Comparison of ENCODE assay signal across 10 cellular contexts in the genomic region with DNA sequence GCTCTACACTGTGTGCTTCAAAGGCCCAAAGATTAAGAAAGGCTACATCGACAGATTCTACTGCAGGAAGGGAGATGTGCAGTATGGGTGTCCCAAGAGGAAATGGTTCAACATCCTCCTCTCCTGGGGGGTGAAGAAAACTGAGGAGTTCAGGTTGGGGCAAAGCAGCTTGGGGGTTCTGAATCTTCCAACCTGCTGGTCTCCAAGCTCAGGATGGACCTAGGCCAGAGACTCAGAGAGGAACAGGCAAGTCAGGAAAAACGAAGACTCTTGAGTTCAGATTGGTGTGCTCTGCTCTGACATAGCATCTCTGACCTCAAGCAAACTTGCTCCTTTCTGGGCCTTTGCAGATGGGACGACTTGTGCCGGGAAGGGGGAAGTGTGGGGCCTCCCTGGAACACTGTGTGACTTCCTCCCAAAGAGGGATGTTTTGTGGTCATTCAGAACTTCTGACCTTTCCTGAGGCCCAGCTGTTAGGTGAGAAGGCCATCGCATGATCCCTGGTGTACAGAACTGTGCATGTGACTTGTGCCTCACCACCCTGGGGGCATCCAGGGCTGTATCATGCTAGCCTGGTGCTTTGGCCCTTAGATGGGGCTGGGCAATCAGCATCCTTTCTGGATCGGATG. TPM values are rescaled to one million over a fixed set of nuclear protein-coding genes. Genes with fewer than 3 reads are reported as not detected.
DNase-seq lines count a peak whose midpoint lies in the region; ATAC-seq lines count a peak whose summit lies in the region.
"Had no signal": no experiment of that assay in that cellular context is flagged by ENCODE, and none has a peak within 500 bp of the region (broad histone marks: within the 10 kb centered on the region; RNA-seq: fewer than 3 reads in every experiment).

No MANE protein-coding gene starts in this region.

- H3K9me3 Mint-ChIP-seq in activated CD4-positive, alpha-beta memory T cell treated with anti-CD3 and anti-CD28 coated beads for 36 hours = no peaks in the 10 kb centered on the region

- peak; percentile 28 for ATAC-seq in esophagus mucosa

- peaks cover 43 to 64% (median 53%) of the 10 kb centered on the region in 3 donors for H3K4me1 ChIP-seq in skeletal muscle tissue (ENCODE audit: control insufficient read depth in 3 of 3, insufficient read depth in 3 of 3, low read length in 3 of 3)
- H3K4me1 ChIP-seq: SJSA1 had no signal

- no peaks in the 10 kb centered on the region for H3K36me3 Mint-ChIP-seq in activated CD4-positive, alpha-beta memory T cell treated with anti-CD3 and anti-CD28 coated beads for 36 hours

- CTCF ChIA-PET in activated CD4-positive, alpha-beta memory T cell treated with anti-CD3 and anti-CD28 coated beads for 36 hours (lab: Charles Lee) = no interaction called here

- POLR2A ChIA-PET in activated CD4-positive, alpha-beta memory T cell treated with anti-CD3 and anti-CD28 coated beads for 36 hours (lab: Charles Lee) = no interaction called here

- H3K4me1 Mint-ChIP-seq in activated CD4-positive, alpha-beta memory T cell treated with anti-CD3 and anti-CD28 coated beads for 36 hours (ENCODE audit: low read depth) = no peaks in the 10 kb centered on the region

- peak overlapping the region; percentile 73 for H3K27ac ChIP-seq in skeletal muscle tissue (ENCODE audit: low read depth, low read length)
- H3K27ac ChIP-seq: SJSA1 had no signal

- H3K36me3 ChIP-seq in skeletal muscle tissue (ENCODE audit: control insufficient read depth in 3 of 3, insufficient read depth in 3 of 3, low read length in 3 of 3) = no peaks in the 10 kb centered on the region
- H3K36me3 ChIP-seq: SJSA1 had no signal

- no peaks in the 10 kb centered on the region for H3K27me3 ChIP-seq in skeletal muscle tissue (ENCODE audit: control insufficient read depth in 3 of 3, insufficient read depth in 3 of 3, low read length in 3 of 3)
- H3K27me3 ChIP-seq: SJSA1 had no signal

- intact Hi-C loops in activated CD4-positive, alpha-beta memory T cell treated with anti-CD3 and anti-CD28 coated beads for 36 hours (cut with micrococcal nuclease) = no loop called here

- no peaks in the 10 kb centered on the region for H3K9me3 ChIP-seq in skeletal muscle tissue (ENCODE audit: control insufficient read depth in 3 of 3, low read length in 3 of 3)
- H3K9me3 ChIP-seq: SJSA1 had no signal

- H3K27ac Mint-ChIP-seq in activated CD4-positive, alpha-beta memory T cell treated with anti-CD3 and anti-CD28 coated beads for 36 hours = no peak overlapping the region

- H3K27me3 Mint-ChIP-seq in activated CD4-positive, alpha-beta memory T cell treated with anti-CD3 and anti-CD28 coated beads for 36 hours = no peaks in the 10 kb centered on the region

- peak overlapping the region in 1 of 3 donors; percentile 66 for H3K9ac ChIP-seq in skeletal muscle tissue (ENCODE audit: low read depth in 1 of 3, low read length in 3 of 3)

- no peak overlapping the region for H3K4me3 Mint-ChIP-seq in activated CD4-positive, alpha-beta memory T cell treated with anti-CD3 and anti-CD28 coated beads for 36 hours

- DNase-seq in EH (ENCODE audit: low read depth) = peak; percentile 51
- peak; percentile 36 for DNase-seq in medulla oblongata (ENCODE audit: extremely low spot score)
- no peak for DNase-seq in activated CD4-positive, alpha-beta T cell treated with anti-CD3 and anti-CD28 coated beads, Interleukin-2, amount 50 U/mL, for 48 hours
- DNase-seq in T1000 (lab: John Stamatoyannopoulos, UW) = no peak
- no peak for DNase-seq in T-helper 1 cell
- no peak for DNase-seq in activated CD4-positive, alpha-beta memory T cell treated with anti-CD3 and anti-CD28 coated beads for 36 hours
- DNase-seq: NCI-H1694 had no signal

- H3K4me3 ChIP-seq in skeletal muscle tissue (ENCODE audit: low read length in 3 of 3) = peak overlapping the region in 2 of 3 donors; percentile 15 to 23
- H3K4me3 ChIP-seq: SJSA1 had no signal

RNA-seq across cellular contexts. Expression of a gene that starts 31.1 kb away (rescaled TPM):
- total RNA-seq in esophagus mucosa (2.3 TPM), skeletal muscle tissue (31.8 TPM)
- not detected for total RNA-seq in activated CD4-positive, alpha-beta memory T cell treated with anti-CD3 and anti-CD28 coated beads for 36 hours

Comparison
In these comparisons a context has a peak if more than half of its experiments do, and no peak if none do; other contexts are left out.
1. DNase-seq: peak in EH (single experiment) and medulla oblongata (single experiment); none in activated CD4-positive, alpha-beta T cell treated with anti-CD3 and anti-CD28 coated beads, Interleukin-2, amount 50 U/mL, for 48 hours (0 of 2), T1000 (single experiment), T-helper 1 cell (0 of 5) and activated CD4-positive, alpha-beta memory T cell treated with anti-CD3 and anti-CD28 coated beads for 36 hours (single experiment).
2. RNA of a gene that starts 31.1 kb away (total RNA-seq): 31.8 TPM in skeletal muscle tissue (single experiment); 2.3 TPM in esophagus mucosa (single experiment) and not detected in activated CD4-positive, alpha-beta memory T cell treated with anti-CD3 and anti-CD28 coated beads for 36 hours; every median in the first group is over 10 times any median in the second.